1 cellular context compared by ENCODE assay signal in the genomic region with DNA sequence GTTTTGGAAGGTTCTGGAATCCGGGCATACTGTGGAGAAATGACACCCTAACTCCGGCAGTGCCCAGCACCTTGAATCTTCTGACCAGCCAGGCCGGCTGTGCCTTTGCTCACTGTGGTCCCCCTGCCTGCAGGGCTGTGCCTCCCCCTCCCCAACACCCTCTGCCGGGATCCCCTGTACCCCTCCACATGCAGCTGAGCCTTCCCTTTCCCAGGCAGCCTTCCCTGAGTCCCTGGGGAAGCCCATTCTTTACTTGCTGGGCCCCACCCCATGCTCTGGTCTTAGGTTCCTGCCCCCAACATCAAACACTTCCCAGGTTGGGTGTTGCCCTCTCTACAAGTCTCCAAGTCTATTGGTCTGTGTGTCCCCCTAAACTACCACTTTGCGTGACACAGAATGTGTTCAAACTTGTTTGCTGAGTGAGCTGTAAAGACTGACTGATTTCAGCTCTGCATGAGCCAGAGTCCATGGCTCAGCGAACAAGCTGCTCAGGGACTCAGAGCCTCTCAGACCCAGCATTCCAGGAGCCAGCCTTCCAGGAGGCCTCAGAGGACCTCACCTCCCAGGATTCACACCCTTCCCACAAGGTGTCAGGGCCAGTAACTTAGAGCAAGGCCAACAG.
TF ChIP-seq lines count a peak whose summit lies in the region.

No MANE protein-coding gene starts in this region.

TF ChIP-seq in K562, 482 proteins besides CTCF, POLR2A, EP300 and RAD21:
- TF ChIP-seq MBD2 (IDR thresholded peaks at IDR 0.05; ENCODE audit: borderline replicate concordance, low read depth) (no peak), ZBTB7A (IDR thresholded peaks at IDR 0.05; ENCODE audit: borderline replicate concordance, control insufficient read depth, low read depth, low read length) (0 out of 2 replicates have a peak, but pooled peaks have one; percentile 14), GABPA (tag; conservative IDR thresholded peaks at IDR 0.05; ENCODE audit: low read depth) (no peak)
